ENCODE assay signal across 8 cellular contexts in genomic region chr14:92563359-92563758, GRCh38. TPM values are rescaled to one million over a fixed set of nuclear protein-coding genes. Genes with fewer than 3 reads are reported as not detected.
DNase-seq lines count a peak whose midpoint lies in the region; ATAC-seq and TF ChIP-seq lines count a peak whose summit lies in the region.

No MANE protein-coding gene starts in this region.

- no peak for TF ChIP-seq CTCF in epithelial cell of esophagus (IDR thresholded peaks at IDR 0.05; ENCODE audit: insufficient read depth, low read depth, low read length, missing control alignments)
- TF ChIP-seq CTCF in tibial artery (IDR thresholded peaks at IDR 0.05), result no peak
- no peak for TF ChIP-seq CTCF in BE2C (IDR thresholded peaks at IDR 0.05; ENCODE audit: low read depth, low read length)

- ATAC-seq in GM19468 (IDR thresholded peaks at IDR 0.05; ENCODE audit: extremely low read depth, unreplicated experiment) (peak; percentile 39), HG03558 (IDR thresholded peaks at IDR 0.05; ENCODE audit: extremely low read depth, unreplicated experiment) (peak; percentile 58)

- H3K27ac ChIP-seq in tibial artery, result peak overlapping the region; percentile 31 to 36
- H3K27ac ChIP-seq in SJCRH30, result no peak overlapping the region

- H3K9me3 ChIP-seq in tibial artery (no peaks in the 10 kb centered on the region), BE2C (no peaks in the 10 kb centered on the region), SJCRH30 (replicated peaks) (no peaks in the 10 kb centered on the region)

- H3K4me3 ChIP-seq in epithelial cell of esophagus (ENCODE audit: low read length) (no peak overlapping the region), tibial artery (no peak overlapping the region), BE2C (ENCODE audit: low read depth, low read length) (no peak overlapping the region), SJCRH30 (no peak overlapping the region)

- H3K4me1 ChIP-seq in tibial artery (peaks cover 0 to 31% (median 21%) of the 10 kb centered on the region in 4 donors), BE2C (0 out of 2 replicates have a peak, but pooled peaks cover 2% of the 10 kb centered on the region), SJCRH30 (0 out of 2 replicates have a peak, but pooled peaks cover 2% of the 10 kb centered on the region)

- H3K27me3 ChIP-seq in tibial artery (no peaks in the 10 kb centered on the region), BE2C (no peaks in the 10 kb centered on the region), SJCRH30 (no peaks in the 10 kb centered on the region)

- intact Hi-C loops in tibial artery (cut with DNase I; ENCODE audit: low total_unique reads), result no loop called here

- H3K36me3 ChIP-seq in tibial artery (peaks cover 15 to 23% (median 17%) of the 10 kb centered on the region in 3 donors), BE2C (no peaks in the 10 kb centered on the region), SJCRH30 (no peaks in the 10 kb centered on the region)

- peak; percentile 88 for DNase-seq in CD1c-positive myeloid dendritic cell (ENCODE audit: extremely low spot score)
- DNase-seq in epithelial cell of esophagus (ENCODE audit: low read depth), result peak; percentile 81
- no peak for DNase-seq in tibial artery
- no peak for DNase-seq in BE2C
- DNase-seq in SJCRH30, result no peak
- no peak for DNase-seq in mesenteric fat pad (ENCODE audit: low spot score)

RNA-seq across cellular contexts. Expression of gene RIN3, which starts 49.8 kb away (rescaled TPM):
- polyA plus RNA-seq in BE2C (2012; ENCODE audit: insufficient read depth, insufficient read length, low read depth), result not detected
- total RNA-seq in SJCRH30 (2014; rRNA removed; shearing (Covaris generic)), result not detected in 2 replicates
- total RNA-seq in mesenteric fat pad, result 38.0 TPM

Comparison
In these comparisons a context has a peak if more than half of its experiments do, and no peak if none do; other contexts are left out.
1. DNase-seq: peak in CD1c-positive myeloid dendritic cell (single experiment) and epithelial cell of esophagus (single experiment); none in tibial artery (0 of 2), BE2C (single experiment), SJCRH30 (0 of 2) and mesenteric fat pad (single experiment).
2. RNA of gene RIN3, which starts 49.8 kb away (total RNA-seq): 38.0 TPM in mesenteric fat pad (single experiment); not detected in SJCRH30; every median in the first group is over 10 times any median in the second.